16 cellular contexts compared by ENCODE assay signal in genomic region chr1:72498393-72498792, GRCh38.
"Had no signal": no experiment of that assay in that cellular context is flagged by ENCODE, and none has a peak within 500 bp of the region (broad histone marks: within the 10 kb centered on the region; RNA-seq: fewer than 3 reads in every experiment).

No MANE protein-coding gene starts in this region.

- H3K27me3 ChIP-seq: pancreas, upper lobe of right lung had no signal

- H3K9me3 Mint-ChIP-seq: T-helper 1 cell treated with Interleukin-12 subunit alpha and Interleukin-12 subunit beta and Interleukin-4 antibody, amounts not matched to agents 30 μg/mL and 1 μg/mL, for 36 hours had no signal

- H3K4me1 ChIP-seq: pancreas, upper lobe of right lung had no signal

- H3K27ac ChIP-seq: pancreas, upper lobe of right lung had no signal

- H3K9me3 ChIP-seq: pancreas, upper lobe of right lung had no signal

- H3K27ac Mint-ChIP-seq: effector memory CD8-positive, alpha-beta T cell; immature natural killer cell; memory B cell; naive B cell; T-helper 1 cell treated with Interleukin-12 subunit alpha and Interleukin-12 subunit beta and Interleukin-4 antibody, amounts not matched to agents 30 μg/mL and 1 μg/mL, for 36 hours had no signal

- H3K36me3 ChIP-seq: pancreas, upper lobe of right lung had no signal

- H3K4me3 ChIP-seq: pancreas, upper lobe of right lung had no signal

- H3K36me3 Mint-ChIP-seq: immature natural killer cell, memory B cell, naive B cell had no signal

- H3K4me1 Mint-ChIP-seq: immature natural killer cell, memory B cell, naive B cell had no signal

- H3K27me3 Mint-ChIP-seq: effector memory CD8-positive, alpha-beta T cell; memory B cell; naive B cell had no signal

- DNase-seq: activated CD4-positive, alpha-beta T cell treated with anti-CD3 and anti-CD28 coated beads, Interleukin-2, amount 50 U/mL, for 1 hour; activated CD8-positive, alpha-beta memory T cell treated with anti-CD3 and anti-CD28 coated beads, Interleukin-2, amount 50 U/mL, for 4 hours; activated effector memory CD4-positive, alpha-beta T cell treated with Interleukin-2 at 50 U/mL for 16 hours; activated naive CD4-positive, alpha-beta T cell treated with anti-CD3 and anti-CD28 coated beads, Interleukin-2, amount 50 U/mL, for 16 hours; activated T-cell treated with anti-CD3 and anti-CD28 coated beads, Interleukin-2, amount 50 U/mL, for 48 hours; effector memory CD8-positive, alpha-beta T cell; immature natural killer cell; naive B cell; pancreas; stimulated activated CD4-positive, alpha-beta T cell treated with anti-CD3 and anti-CD28 coated beads, Interleukin-12 subunit alpha, Interleukin-12 subunit beta, amount 100 ng/mL, for 4 hours; stimulated activated CD4-positive, alpha-beta T cell treated with anti-CD3 and anti-CD28 coated beads, Interleukin-1b, Interleukin-23, amount 100 ng/mL, for 48 hours; stimulated activated CD8-positive, alpha-beta memory T cell treated with anti-CD3 and anti-CD28 coated beads, Interleukin-4, amount 100 ng/mL, for 48 hours; stimulated activated naive CD4-positive, alpha-beta T cell; upper lobe of right lung had no signal

- H3K4me3 Mint-ChIP-seq: effector memory CD8-positive, alpha-beta T cell; immature natural killer cell; memory B cell; naive B cell; T-helper 1 cell treated with Interleukin-12 subunit alpha and Interleukin-12 subunit beta and Interleukin-4 antibody, amounts not matched to agents 30 μg/mL and 1 μg/mL, for 36 hours had no signal
